In the genomic region with DNA sequence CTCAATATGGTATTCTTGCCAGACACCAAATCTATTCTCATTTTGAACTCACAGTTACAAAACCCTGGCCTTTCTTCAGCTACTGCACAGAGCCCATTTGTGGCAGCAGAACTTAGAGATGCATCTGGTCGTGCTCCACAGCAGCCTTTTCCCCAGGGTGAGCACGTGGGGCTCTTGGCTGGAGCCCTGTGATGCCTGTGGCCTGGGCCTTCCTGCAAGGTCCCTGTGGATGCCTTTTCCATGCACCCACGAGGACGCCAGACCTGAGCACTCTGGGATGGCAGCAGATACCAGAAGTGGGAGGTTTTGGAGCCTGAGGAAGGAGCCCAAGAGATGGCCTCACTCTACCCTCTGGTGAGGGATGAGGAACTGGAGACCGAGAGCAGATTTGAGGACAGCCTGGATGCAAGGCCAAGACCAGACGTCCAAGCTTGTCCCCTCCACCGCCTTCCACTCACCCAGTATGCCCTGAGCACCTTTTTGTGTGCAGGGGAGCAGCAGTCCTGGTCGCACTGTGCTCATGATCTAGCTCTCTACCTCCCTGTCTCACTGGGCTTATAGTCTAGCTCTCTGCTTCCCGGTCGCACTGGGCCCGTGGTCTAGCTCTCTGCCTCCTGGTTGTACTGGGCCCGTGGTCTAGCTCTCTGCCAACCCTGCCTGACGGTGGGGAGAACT, we compare ENCODE assay signal across 27 cellular contexts.
"Had no signal": no experiment of that assay in that cellular context is flagged by ENCODE, and none has a peak within 500 bp of the region (broad histone marks: within the 10 kb centered on the region; RNA-seq: fewer than 3 reads in every experiment).

No MANE protein-coding gene starts in this region.

- H3K27me3 Mint-ChIP-seq: activated CD8-positive, alpha-beta T cell treated with anti-CD3 and anti-CD28 coated beads for 36 hours; activated T-helper 17 cell treated with anti-CD3 and anti-CD28 coated beads, Interleukin-2, amount 50 U/mL, for 72 hours; stimulated activated naive B cell treated with anti-CD40 and anti-IgM and Interleukin-4, amounts not matched to agents 10 μg/mL and 1 μg/mL and 100 μg/mL, for 72 hours had no signal

- H3K4me1 ChIP-seq: pancreas, stomach, thyroid gland, upper lobe of left lung, vagina had no signal

- H3K4me1 Mint-ChIP-seq: activated T-helper 17 cell treated with anti-CD3 and anti-CD28 coated beads, Interleukin-2, amount 50 U/mL, for 72 hours had no signal

- H3K27ac Mint-ChIP-seq: activated CD8-positive, alpha-beta T cell treated with anti-CD3 and anti-CD28 coated beads for 36 hours; activated T-helper 17 cell treated with anti-CD3 and anti-CD28 coated beads, Interleukin-2, amount 50 U/mL, for 72 hours; stimulated activated naive B cell treated with anti-CD40 and anti-IgM and Interleukin-4, amounts not matched to agents 10 μg/mL and 1 μg/mL and 100 μg/mL, for 72 hours; T-helper 17 cell had no signal

- FAIRE-seq: frontal cortex, islet of Langerhans, pancreas had no signal

- H3K4me2 ChIP-seq: smooth muscle cell had no signal

- DNase-seq: activated CD4-positive, alpha-beta T cell treated with anti-CD3 and anti-CD28 coated beads, Interleukin-2, amount 50 U/mL, for 1 hour; activated CD8-positive, alpha-beta T cell treated with anti-CD3 and anti-CD28 coated beads for 36 hours; activated gamma-delta T cell treated with Interleukin-2 at 50 U/mL for 16 hours; activated naive CD4-positive, alpha-beta T cell treated with anti-CD3 and anti-CD28 coated beads, Interleukin-2, amount 50 U/mL, for 16 hours; activated T-cell treated with anti-CD3 and anti-CD28 coated beads, Interleukin-2, amount 50 U/mL, for 4 hours; amniotic stem cell; left ventricle myocardium inferior; nucleus accumbens; stimulated activated CD4-positive, alpha-beta T cell treated with anti-CD3 and anti-CD28 coated beads, Interleukin-1b, Interleukin-23, amount 100 ng/mL, for 48 hours; stimulated activated CD4-positive, alpha-beta T cell treated with anti-CD3 and anti-CD28 coated beads, Interleukin-4, amount 100 ng/mL, for 4 hours; stimulated activated CD8-positive, alpha-beta memory T cell treated with anti-CD3 and anti-CD28 coated beads, Interleukin-4, amount 100 ng/mL, for 48 hours; stimulated activated naive B cell treated with anti-CD40 and anti-IgM and Interleukin-4, amounts not matched to agents 10 μg/mL and 1 μg/mL and 100 μg/mL, for 72 hours; stomach; T-helper 17 cell; T1000; thyroid gland; upper lobe of left lung had no signal

- H3K9me3 ChIP-seq: esophagus muscularis mucosa, left ventricle myocardium inferior, pancreas, psoas muscle, stomach, thyroid gland, upper lobe of left lung, vagina had no signal

- H3K4me3 ChIP-seq: esophagus muscularis mucosa, left ventricle myocardium inferior, lung, pancreas, psoas muscle, smooth muscle cell, stomach, thyroid gland, upper lobe of left lung, vagina had no signal

- H3K27me3 ChIP-seq: esophagus muscularis mucosa, pancreas, stomach, thyroid gland, upper lobe of left lung, vagina had no signal

- H3K9me3 Mint-ChIP-seq: activated CD8-positive, alpha-beta T cell treated with anti-CD3 and anti-CD28 coated beads for 36 hours; activated T-cell treated with anti-CD3 and anti-CD28 coated beads, Interleukin-2, amount 50 U/mL, for 4 hours; activated T-helper 17 cell treated with anti-CD3 and anti-CD28 coated beads, Interleukin-2, amount 50 U/mL, for 72 hours; nephron; stimulated activated naive B cell treated with anti-CD40 and anti-IgM and Interleukin-4, amounts not matched to agents 10 μg/mL and 1 μg/mL and 100 μg/mL, for 72 hours had no signal

- H3K27ac ChIP-seq: esophagus muscularis mucosa, left ventricle myocardium inferior, pancreas, psoas muscle, stomach, thyroid gland, upper lobe of left lung, vagina had no signal

- H3K36me3 ChIP-seq: esophagus muscularis mucosa, left ventricle myocardium inferior, pancreas, stomach, thyroid gland, upper lobe of left lung, vagina had no signal

- ATAC-seq: activated CD8-positive, alpha-beta T cell treated with anti-CD3 and anti-CD28 coated beads for 36 hours; activated T-cell treated with anti-CD3 and anti-CD28 coated beads, Interleukin-2, amount 50 U/mL, for 4 hours; activated T-helper 17 cell treated with anti-CD3 and anti-CD28 coated beads, Interleukin-2, amount 50 U/mL, for 72 hours; pancreas; psoas muscle; stimulated activated naive B cell treated with anti-CD40 and anti-IgM and Interleukin-4, amounts not matched to agents 10 μg/mL and 1 μg/mL and 100 μg/mL, for 72 hours; T-helper 17 cell had no signal

- H3K4me3 Mint-ChIP-seq: activated CD8-positive, alpha-beta T cell treated with anti-CD3 and anti-CD28 coated beads for 36 hours; activated T-cell treated with anti-CD3 and anti-CD28 coated beads, Interleukin-2, amount 50 U/mL, for 4 hours; activated T-helper 17 cell treated with anti-CD3 and anti-CD28 coated beads, Interleukin-2, amount 50 U/mL, for 72 hours; nephron; stimulated activated naive B cell treated with anti-CD40 and anti-IgM and Interleukin-4, amounts not matched to agents 10 μg/mL and 1 μg/mL and 100 μg/mL, for 72 hours; T-helper 17 cell had no signal

- H3K36me3 Mint-ChIP-seq: stimulated activated naive B cell treated with anti-CD40 and anti-IgM and Interleukin-4, amounts not matched to agents 10 μg/mL and 1 μg/mL and 100 μg/mL, for 72 hours had no signal
